15 cellular contexts compared by ENCODE assay signal in genomic region chr1:162670928-162671663, GRCh38. TPM values are rescaled to one million over a fixed set of nuclear protein-coding genes. Genes with fewer than 3 reads are reported as not detected.
DNase-seq lines count a peak whose midpoint lies in the region; ATAC-seq, FAIRE-seq and TF ChIP-seq lines count a peak whose summit lies in the region.
"Had no signal": no experiment of that assay in that cellular context is flagged by ENCODE, and none has a peak within 500 bp of the region (broad histone marks: within the 10 kb centered on the region; RNA-seq: fewer than 3 reads in every experiment).

No MANE protein-coding gene starts in this region.

- no peaks in the 10 kb centered on the region for H3K9me3 ChIP-seq in A549
- H3K9me3 ChIP-seq in fibroblast of lung (ENCODE audit: control insufficient read depth, insufficient read depth, low read depth, low read length), result no peaks in the 10 kb centered on the region

- H3K36me3 Mint-ChIP-seq in nephron progenitor cell (ENCODE audit: low read depth), result no peaks in the 10 kb centered on the region
- H3K36me3 Mint-ChIP-seq: activated naive CD4-positive, alpha-beta T cell treated with anti-CD3 and anti-CD28 coated beads, Interleukin-2, amount 50 U/mL, for 24 hours had no signal

- no peak overlapping the region for H2AFZ ChIP-seq in fibroblast of lung (ENCODE audit: low read length)

- no peak for TF ChIP-seq POLR2A in A549 (IDR thresholded peaks at IDR 0.05; ENCODE audit: low read length)

- TF ChIP-seq CTCF in A549 (IDR thresholded peaks at IDR 0.05), result no peak
- no peak for TF ChIP-seq CTCF in fibroblast of lung (conservative IDR thresholded peaks at IDR 0.05 in 1 of 2, IDR thresholded peaks at IDR 0.05 in 1 of 2; ENCODE audit: low read depth in 1 of 2, low read length in 2 of 2)
- no peak for TF ChIP-seq CTCF in nephron progenitor cell (IDR thresholded peaks at IDR 0.05)

- no peaks in the 10 kb centered on the region for H3K9me3 Mint-ChIP-seq in nephron progenitor cell
- H3K9me3 Mint-ChIP-seq: activated CD4-positive, alpha-beta T cell treated with anti-CD3 and anti-CD28 coated beads, Interleukin-2, amount 10 ng/mL, durations not matched to agents 7 days and 5 days; activated naive CD4-positive, alpha-beta T cell treated with anti-CD3 and anti-CD28 coated beads, Interleukin-2, amount 50 U/mL, for 24 hours had no signal

- H3K4me1 Mint-ChIP-seq in nephron progenitor cell, result peaks cover 32% of the 10 kb centered on the region
- H3K4me1 Mint-ChIP-seq: activated CD4-positive, alpha-beta T cell treated with anti-CD3 and anti-CD28 coated beads, Interleukin-2, amount 10 ng/mL, durations not matched to agents 7 days and 5 days; activated naive CD4-positive, alpha-beta T cell treated with anti-CD3 and anti-CD28 coated beads, Interleukin-2, amount 50 U/mL, for 24 hours had no signal

- peaks cover 2% of the 10 kb centered on the region for H3K36me3 ChIP-seq in fibroblast of lung (ENCODE audit: control insufficient read depth, insufficient read depth, low read length)

- peak overlapping the region; percentile 5 for H3K27ac Mint-ChIP-seq in nephron progenitor cell
- H3K27ac Mint-ChIP-seq: activated CD4-positive, alpha-beta T cell treated with anti-CD3 and anti-CD28 coated beads, Interleukin-2, amount 10 ng/mL, durations not matched to agents 7 days and 5 days; activated naive CD4-positive, alpha-beta T cell treated with anti-CD3 and anti-CD28 coated beads, Interleukin-2, amount 50 U/mL, for 24 hours had no signal

- H3K27ac ChIP-seq in A549 (peak overlapping the region in 1 of 2 experiments; percentile 31; a peak in 1 of 6 replicates), fibroblast of lung (ENCODE audit: insufficient read depth, low read length) (peak overlapping the region; percentile 47)

- peak in 1 of 2 experiments; percentile 41; a peak in 2 of 6 replicates for ATAC-seq in A549
- ATAC-seq in HG03175 (IDR thresholded peaks at IDR 0.05; ENCODE audit: unreplicated experiment), result no peak

- no peak for TF ChIP-seq RAD21 in A549 (conservative IDR thresholded peaks at IDR 0.05 in 1 of 2, IDR thresholded peaks at IDR 0.05 in 1 of 2)

- WGBS in A549 (ENCODE audit: missing lambda C conversion rate), result 46% methylated on average over 8 of the region's 8 CpGs

- POLR2A ChIA-PET in A549 (lab: Yijun Ruan, JAX), result no interaction called here

- H3K27me3 Mint-ChIP-seq in nephron progenitor cell (ENCODE audit: low read depth, poor library complexity), result peaks cover 2% of the 10 kb centered on the region
- H3K27me3 Mint-ChIP-seq: activated naive CD4-positive, alpha-beta T cell treated with anti-CD3 and anti-CD28 coated beads, Interleukin-2, amount 50 U/mL, for 24 hours had no signal

- FAIRE-seq in A549 (lab: Jason Lieb, UNC), result no peak

- no peak overlapping the region for H3K9ac ChIP-seq in fibroblast of lung (ENCODE audit: insufficient read depth, low read length)

- no peak for TF ChIP-seq EP300 in A549 (IDR thresholded peaks at IDR 0.05)

- H3K4me2 ChIP-seq in A549 (0 out of 3 replicates have a peak overlapping the region, but pooled peaks have one; percentile 14), fibroblast of lung (ENCODE audit: extremely low read depth, insufficient read depth, low read length) (peak overlapping the region; percentile 67)

- H4K20me1 ChIP-seq in fibroblast of lung (ENCODE audit: control insufficient read depth, extremely low read depth, insufficient read depth, low read length), result no peaks in the 10 kb centered on the region

- no peaks in the 10 kb centered on the region for H3K27me3 ChIP-seq in fibroblast of lung (ENCODE audit: control insufficient read depth, insufficient read depth, low read length)

- peaks cover 81% of the 10 kb centered on the region for H3K79me2 ChIP-seq in fibroblast of lung (ENCODE audit: control insufficient read depth, insufficient read depth, low read length)

- no peak for DNase-seq in A549 (ENCODE audit: low read depth in 1 of 2, low spot score in 1 of 2)
- peak; percentile 76 for DNase-seq in RPMI7951 (ENCODE audit: low read depth)
- peak; percentile 64 to 81 for DNase-seq in fibroblast of lung (ENCODE audit: low read depth in 2 of 2)
- DNase-seq in nephron progenitor cell, result no peak
- DNase-seq in NCI-H1092 (lab: John Stamatoyannopoulos, UW), result no peak
- no peak for DNase-seq in pons (ENCODE audit: low spot score)
- DNase-seq in NCI-H2171 (lab: John Stamatoyannopoulos, UW), result no peak
- DNase-seq: activated CD4-positive, alpha-beta T cell treated with anti-CD3 and anti-CD28 coated beads, Interleukin-2, amount 10 ng/mL, durations not matched to agents 7 days and 5 days; AML-193; GOT3; NCI-H526 treated with DMSO at 0.1 percent for 48 hours; posterior cingulate gyrus; SW 1271 had no signal

- H3K4me3 ChIP-seq in A549 (no peak overlapping the region), fibroblast of lung (replicated peaks in 1 of 4; ENCODE audit: control extremely low read depth in 1 of 4, insufficient read depth in 1 of 4, low read depth in 3 of 4, low read length in 4 of 4) (no peak overlapping the region)

- CTCF ChIA-PET in A549 (lab: Yijun Ruan, JAX), result interaction anchor here (1.2 kb wide), 1 partner anchor 40 kb away, joined by 4 read pairs; no protein-coding TSS in a partner anchor

- H3K4me1 ChIP-seq in A549 (peaks cover 23% of the 10 kb centered on the region; the same call in 2 of the 3 replicates), fibroblast of lung (ENCODE audit: control insufficient read depth, extremely low read depth, insufficient read depth, low read length) (peaks cover 40% of the 10 kb centered on the region)

- H3K4me3 Mint-ChIP-seq in nephron progenitor cell, result no peak overlapping the region
- H3K4me3 Mint-ChIP-seq: activated CD4-positive, alpha-beta T cell treated with anti-CD3 and anti-CD28 coated beads, Interleukin-2, amount 10 ng/mL, durations not matched to agents 7 days and 5 days; activated naive CD4-positive, alpha-beta T cell treated with anti-CD3 and anti-CD28 coated beads, Interleukin-2, amount 50 U/mL, for 24 hours had no signal

TF ChIP-seq in A549, 52 proteins besides CTCF, POLR2A, EP300 and RAD21:
- TF ChIP-seq HOXB5 (CRISPR knock-in tag; IDR thresholded peaks at IDR 0.05) (no peak), CBX2 (IDR thresholded peaks at IDR 0.05; ENCODE audit: borderline replicate concordance, low read depth) (no peak), CEBPB (IDR thresholded peaks at IDR 0.05) (no peak), FOSB (CRISPR knock-in tag; IDR thresholded peaks at IDR 0.05) (no peak), HES2 (IDR thresholded peaks at IDR 0.05) (no peak), TFCP2L1 (CRISPR knock-in tag; IDR thresholded peaks at IDR 0.05) (no peak), NR3C1 (IDR thresholded peaks at IDR 0.05) (no peak), MAFK (IDR thresholded peaks at IDR 0.05; ENCODE audit: partially characterized antibody) (no peak), HEYL (CRISPR knock-in tag; IDR thresholded peaks at IDR 0.05) (no peak), ZC3H11A (IDR thresholded peaks at IDR 0.05) (no peak), RFX5 (IDR thresholded peaks at IDR 0.05) (no peak), POLR2AphosphoS2 (conservative IDR thresholded peaks at IDR 0.05; ENCODE audit: low read length) (no peak)
- TF ChIP-seq, protein P1, sequence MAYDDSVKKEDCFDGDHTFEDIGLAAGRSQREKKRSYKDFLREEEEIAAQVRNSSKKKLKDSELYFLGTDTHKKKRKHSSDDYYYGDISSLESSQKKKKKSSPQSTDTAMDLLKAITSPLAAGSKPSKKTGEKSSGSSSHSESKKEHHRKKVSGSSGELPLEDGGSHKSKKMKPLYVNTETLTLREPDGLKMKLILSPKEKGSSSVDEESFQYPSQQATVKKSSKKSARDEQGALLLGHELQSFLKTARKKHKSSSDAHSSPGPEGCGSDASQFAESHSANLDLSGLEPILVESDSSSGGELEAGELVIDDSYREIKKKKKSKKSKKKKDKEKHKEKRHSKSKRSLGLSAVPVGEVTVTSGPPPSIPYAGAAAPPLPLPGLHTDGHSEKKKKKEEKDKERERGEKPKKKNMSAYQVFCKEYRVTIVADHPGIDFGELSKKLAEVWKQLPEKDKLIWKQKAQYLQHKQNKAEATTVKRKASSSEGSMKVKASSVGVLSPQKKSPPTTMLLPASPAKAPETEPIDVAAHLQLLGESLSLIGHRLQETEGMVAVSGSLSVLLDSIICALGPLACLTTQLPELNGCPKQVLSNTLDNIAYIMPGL (CRISPR knock-in tag; IDR thresholded peaks at IDR 0.05; ENCODE audit: borderline replicate concordance), result no peak
- TF ChIP-seq, protein P2, sequence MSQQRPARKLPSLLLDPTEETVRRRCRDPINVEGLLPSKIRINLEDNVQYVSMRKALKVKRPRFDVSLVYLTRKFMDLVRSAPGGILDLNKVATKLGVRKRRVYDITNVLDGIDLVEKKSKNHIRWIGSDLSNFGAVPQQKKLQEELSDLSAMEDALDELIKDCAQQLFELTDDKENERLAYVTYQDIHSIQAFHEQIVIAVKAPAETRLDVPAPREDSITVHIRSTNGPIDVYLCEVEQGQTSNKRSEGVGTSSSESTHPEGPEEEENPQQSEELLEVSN (IDR thresholded peaks at IDR 0.05; ENCODE audit: borderline replicate concordance, low read depth), result no peak

RNA-seq across cellular contexts. Expression of gene DDR2, which starts 38.8 kb away (rescaled TPM):
- polyA plus RNA-seq in A549 (2011; rRNA removed) (0.46 and 0.49 TPM in 2 replicates), A549 (2017; fragmentation: RNase III; extraction: RNeasy Plus Mini Kit Qiagen cat#74134 plus additional on column Dnase treatment) (0.12 to 0.14 TPM (median 0.14 TPM) in 3 replicates), fibroblast of lung (144 and 192 TPM in 2 replicates)
- 0.09 and 0.12 TPM in 2 replicates for polyA plus RNA-seq in A549 (2012; cell fraction: cytosol; rRNA removed)
- polyA plus RNA-seq in A549 (2012; cell fraction: nucleus; rRNA removed), result 0.20 and 0.29 TPM in 2 replicates
- 0.58 and 1.4 TPM in 2 replicates for polyA minus RNA-seq in A549 (2011; rRNA and poly(A)+ RNA removed)
- total RNA-seq in RPMI7951 (2014; rRNA removed; shearing (Covaris generic)), result 47.2 and 58.2 TPM in 2 replicates
- 252 and 303 TPM in 2 replicates for total RNA-seq in fibroblast of lung
- 65.9 and 114 TPM in 2 replicates for polyA plus RNA-seq in fibroblast of lung (2012)
- polyA minus RNA-seq in fibroblast of lung (ENCODE audit: low replicate concordance), result 313 and 334 TPM in 2 replicates

Comparison
In these comparisons a context has a peak if more than half of its experiments do, and no peak if none do; other contexts are left out.
1. DNase-seq: peak in RPMI7951 (single experiment) and fibroblast of lung (2 of 2); none in A549 (0 of 2), nephron progenitor cell (single experiment), NCI-H1092 (single experiment), pons (single experiment) and NCI-H2171 (single experiment).